In the genomic region with DNA sequence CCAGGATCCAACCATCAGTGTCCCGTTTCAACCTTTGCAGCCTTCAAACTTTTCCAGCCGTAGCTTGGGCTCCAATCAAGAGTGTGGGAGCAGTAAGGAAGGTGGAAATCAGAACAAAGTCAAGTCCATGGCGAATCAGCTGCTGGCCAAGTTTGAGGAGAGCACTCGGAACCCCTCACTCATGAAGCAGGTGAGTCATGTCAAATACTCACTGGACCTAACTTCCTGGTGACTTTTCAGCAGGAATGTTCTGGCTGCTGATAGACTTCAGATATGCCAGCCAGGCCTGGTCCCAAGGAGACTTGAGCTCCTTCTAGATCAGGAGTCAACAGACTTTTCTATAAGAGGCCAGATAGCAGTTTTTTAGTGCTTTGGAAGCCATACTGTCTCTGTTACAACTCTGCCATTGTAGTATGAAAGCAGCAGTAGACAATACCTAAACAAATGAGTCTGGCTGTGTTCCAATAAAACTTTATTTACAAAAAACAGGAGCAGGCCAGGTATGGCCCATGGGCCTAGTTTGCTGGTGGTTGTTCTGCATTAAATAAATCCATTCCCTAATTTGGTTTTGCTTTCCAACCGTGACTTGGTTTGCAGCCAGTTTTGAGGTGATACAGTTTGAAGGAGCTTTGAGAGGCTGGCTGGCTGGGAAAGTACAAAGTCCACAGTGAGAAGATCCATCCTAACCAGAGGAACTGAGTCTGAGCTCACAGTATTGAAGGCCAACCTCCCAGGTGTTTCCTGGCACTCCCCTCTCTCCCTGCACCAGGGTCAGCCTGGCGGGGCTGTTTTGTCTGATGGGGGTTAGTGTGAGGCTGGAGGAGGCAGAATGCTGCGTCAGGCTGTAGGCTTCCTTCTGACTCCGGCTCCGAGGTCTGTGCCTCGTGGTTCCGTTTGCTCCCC, we compare ENCODE assay signal across 14 cellular contexts.
A peak's percentile ranks its signal among the peaks of the same experiment; 100 is the strongest.
DNase-seq lines count a peak whose midpoint lies in the region; ATAC-seq and TF ChIP-seq lines count a peak whose summit lies in the region.
"Had no signal": no experiment of that assay in that cellular context is flagged by ENCODE, and none has a peak within 500 bp of the region (broad histone marks: within the 10 kb centered on the region; RNA-seq: fewer than 3 reads in every experiment).

No MANE protein-coding gene starts in this region.

- H3K9me3 Mint-ChIP-seq in activated T-helper 2 cell treated with anti-CD3 and anti-CD28 coated beads, Interferon-gamma antibody, Interleukin-2, Interleukin-4, amounts not matched to agents 10 μg/mL and 5 μg/mL and 100 μg/mL, durations not matched to agents 14 hours and 24 hours and 36 hours, result no peaks in the 10 kb centered on the region
- H3K9me3 Mint-ChIP-seq: activated T-helper 1 cell treated with anti-CD3 and anti-CD28 coated beads, Interleukin-12 subunit alpha, Interleukin-12 subunit beta, Interleukin-2, Interleukin-4 antibody, amounts not matched to agents 30 ng/mL and 10 ng/mL and 1 ng/mL, durations not matched to agents 14 hours and 24 hours and 36 hours; central memory CD8-positive, alpha-beta T cell; stimulated activated naive CD8-positive, alpha-beta T cell treated with anti-CD3 and anti-CD28 coated beads, Interleukin-15, Interleukin-2, amounts not matched to agents 100 ng/mL and 50 ng/mL, for 24 hours had no signal

- no peaks in the 10 kb centered on the region for H3K9me2 ChIP-seq in SK-N-SH

- TF ChIP-seq CTCF in SK-N-SH (IDR thresholded peaks at IDR 0.05), result no peak
- no peak for TF ChIP-seq CTCF in upper lobe of left lung (IDR thresholded peaks at IDR 0.05)
- no peak for TF ChIP-seq CTCF in psoas muscle (IDR thresholded peaks at IDR 0.05)

- H2AFZ ChIP-seq in SK-N-SH (ENCODE audit: low read depth), result no peak overlapping the region

- H3K4me3 Mint-ChIP-seq in activated T-helper 2 cell treated with anti-CD3 and anti-CD28 coated beads, Interferon-gamma antibody, Interleukin-2, Interleukin-4, amounts not matched to agents 10 μg/mL and 5 μg/mL and 100 μg/mL, durations not matched to agents 14 hours and 24 hours and 36 hours (ENCODE audit: low read depth), result no peak overlapping the region
- H3K4me3 Mint-ChIP-seq: activated T-helper 1 cell treated with anti-CD3 and anti-CD28 coated beads, Interleukin-12 subunit alpha, Interleukin-12 subunit beta, Interleukin-2, Interleukin-4 antibody, amounts not matched to agents 30 ng/mL and 10 ng/mL and 1 ng/mL, durations not matched to agents 14 hours and 24 hours and 36 hours; central memory CD8-positive, alpha-beta T cell; stimulated activated naive CD8-positive, alpha-beta T cell treated with anti-CD3 and anti-CD28 coated beads, Interleukin-15, Interleukin-2, amounts not matched to agents 100 ng/mL and 50 ng/mL, for 24 hours had no signal

- H3K9me3 ChIP-seq in SK-N-SH, result no peaks in the 10 kb centered on the region
- H3K9me3 ChIP-seq in upper lobe of left lung, result no peaks in the 10 kb centered on the region
- H3K9me3 ChIP-seq in psoas muscle, result no peaks in the 10 kb centered on the region
- H3K9me3 ChIP-seq: neutrophil had no signal

- peaks cover 10% of the 10 kb centered on the region for H3F3A ChIP-seq in SK-N-SH (replicated peaks; ENCODE audit: insufficient read depth)

- peak overlapping the region in 1 of 2 experiments; percentile 97; a peak in 2 of 4 replicates for H3K27ac ChIP-seq in SK-N-SH (ENCODE audit: low read depth in 2 of 2, low read length in 1 of 2)
- H3K27ac ChIP-seq in upper lobe of left lung, result peak overlapping the region; percentile 44 to 83 (median 63)
- no peak overlapping the region for H3K27ac ChIP-seq in psoas muscle
- H3K27ac ChIP-seq: neutrophil had no signal

- no peaks in the 10 kb centered on the region; a peak in 2 of 4 replicates for H3K4me1 ChIP-seq in SK-N-SH (ENCODE audit: control insufficient read depth in 1 of 2, insufficient read depth in 2 of 2, low read depth in 1 of 2, low read length in 1 of 2)
- peaks cover 7 to 52% (median 33%) of the 10 kb centered on the region in 4 donors for H3K4me1 ChIP-seq in upper lobe of left lung
- peaks cover 19% of the 10 kb centered on the region for H3K4me1 ChIP-seq in psoas muscle

- no peaks in the 10 kb centered on the region for H4K20me1 ChIP-seq in SK-N-SH (ENCODE audit: insufficient read depth)

- 87% methylated on average over 11 of the region's 11 CpGs for WGBS in SK-N-SH (ENCODE audit: low lambda C conversion rate)
- 70 to 87% methylated on average over 9 to 11 of the region's 11 CpGs for WGBS in upper lobe of left lung, 2 donors
- 83 to 89% (median 84%) methylated on average over 11 of the region's 11 CpGs for WGBS in psoas muscle, 3 donors

- H3K79me2 ChIP-seq in SK-N-SH (ENCODE audit: insufficient read depth), result peaks cover 42% of the 10 kb centered on the region

- DNase-seq in SK-N-SH (no peak), left lobe of liver (ENCODE audit: low spot score) (peak; percentile 77), upper lobe of left lung (peak in 1 of 2 donors; percentile 84), psoas muscle (no peak)
- DNase-seq in activated T-helper 2 cell treated with anti-CD3 and anti-CD28 coated beads, Interferon-gamma antibody, Interleukin-2, Interleukin-4, amounts not matched to agents 10 μg/mL and 5 μg/mL and 100 μg/mL, durations not matched to agents 14 hours and 24 hours and 36 hours (ENCODE audit: low spot score), result no peak
- DNase-seq: activated CD4-positive, alpha-beta T cell treated with anti-CD3 and anti-CD28 coated beads for 1 hour; NCI-H2227 treated with DMSO at 0.1 percent for 48 hours had no signal

- H3K9ac ChIP-seq in SK-N-SH, result no peak overlapping the region

- intact Hi-C loops in activated T-helper 2 cell treated with anti-CD3 and anti-CD28 coated beads, Interferon-gamma antibody, Interleukin-2, Interleukin-4, amounts not matched to agents 10 μg/mL and 5 μg/mL and 100 μg/mL, durations not matched to agents 14 hours and 24 hours and 36 hours (cut with micrococcal nuclease), result loop anchor here (5.0 kb wide), 1 partner anchor 43 kb away; no protein-coding TSS in a partner anchor
- intact Hi-C loops in psoas muscle (cut with DNase I), result loop anchor here in 1 of 2 donors (5.0 kb wide), 1 partner anchor 82 kb away; no protein-coding TSS in a partner anchor

- H3K27me3 ChIP-seq in SK-N-SH (ENCODE audit: insufficient read depth) (no peaks in the 10 kb centered on the region), upper lobe of left lung (no peaks in the 10 kb centered on the region), psoas muscle (ENCODE audit: insufficient read depth in 3 of 3, low read length in 2 of 3) (no peaks in the 10 kb centered on the region)
- H3K27me3 ChIP-seq: neutrophil had no signal

- TF ChIP-seq EP300 in SK-N-SH (IDR thresholded peaks at IDR 0.05; ENCODE audit: borderline replicate concordance in 1 of 2, low read depth in 1 of 2, low read length in 1 of 2) (no peak), upper lobe of left lung (IDR thresholded peaks at IDR 0.05) (peak in 2 of 4 donors; percentile 29 to 97)

- peaks cover 57 to 70% of the 10 kb centered on the region in 2 experiments for H3K36me3 ChIP-seq in SK-N-SH (replicated peaks in 1 of 2; ENCODE audit: control insufficient read depth in 1 of 2, insufficient read depth in 2 of 2, low read length in 1 of 2)
- peaks cover 0 to 38% (median 12%) of the 10 kb centered on the region in 4 donors for H3K36me3 ChIP-seq in upper lobe of left lung
- H3K36me3 ChIP-seq in psoas muscle (ENCODE audit: insufficient read depth in 1 of 2, low read depth in 1 of 2), result peaks cover 0 to 3% of the 10 kb centered on the region in 2 donors

- H3K27ac Mint-ChIP-seq in activated T-helper 2 cell treated with anti-CD3 and anti-CD28 coated beads, Interferon-gamma antibody, Interleukin-2, Interleukin-4, amounts not matched to agents 10 μg/mL and 5 μg/mL and 100 μg/mL, durations not matched to agents 14 hours and 24 hours and 36 hours, result peak overlapping the region; percentile 47
- H3K27ac Mint-ChIP-seq: activated T-helper 1 cell treated with anti-CD3 and anti-CD28 coated beads, Interleukin-12 subunit alpha, Interleukin-12 subunit beta, Interleukin-2, Interleukin-4 antibody, amounts not matched to agents 30 ng/mL and 10 ng/mL and 1 ng/mL, durations not matched to agents 14 hours and 24 hours and 36 hours; stimulated activated naive CD8-positive, alpha-beta T cell treated with anti-CD3 and anti-CD28 coated beads, Interleukin-15, Interleukin-2, amounts not matched to agents 100 ng/mL and 50 ng/mL, for 24 hours had no signal

- ATAC-seq in SK-N-SH treated with all-trans-retinoic acid at 6 μM for 48 hours, result no peak
- peak; percentile 61 for ATAC-seq in left lobe of liver
- ATAC-seq in upper lobe of left lung (ENCODE audit: low FRiP score in 2 of 2), result peak; percentile 39 to 68
- no peak for ATAC-seq in HG02852 (IDR thresholded peaks at IDR 0.05; ENCODE audit: unreplicated experiment)
- no peak for ATAC-seq in GM18858 (IDR thresholded peaks at IDR 0.05; ENCODE audit: unreplicated experiment)
- ATAC-seq in psoas muscle, result no peak

- H3K4me3 ChIP-seq in SK-N-SH (ENCODE audit: low read depth in 2 of 2, low read length in 1 of 2), result no peak overlapping the region
- H3K4me3 ChIP-seq in upper lobe of left lung, result no peak overlapping the region
- no peak overlapping the region for H3K4me3 ChIP-seq in psoas muscle

- CTCF ChIA-PET in SK-N-SH (lab: Yijun Ruan, JAX), result interaction anchor here (1.3 to 3.8 kb wide), 8 partner anchors 9 to 308 kb away, joined by 3 to 21 read pairs (median 6); no protein-coding TSS in a partner anchor

- H3K36me3 Mint-ChIP-seq in activated T-helper 2 cell treated with anti-CD3 and anti-CD28 coated beads, Interferon-gamma antibody, Interleukin-2, Interleukin-4, amounts not matched to agents 10 μg/mL and 5 μg/mL and 100 μg/mL, durations not matched to agents 14 hours and 24 hours and 36 hours (ENCODE audit: low read depth), result peaks cover 99% of the 10 kb centered on the region

- no peak overlapping the region for H3K4me2 ChIP-seq in SK-N-SH

- POLR2A ChIA-PET in SK-N-SH (lab: Yijun Ruan, JAX), result no interaction called here

- TF ChIP-seq RAD21 in SK-N-SH (IDR thresholded peaks at IDR 0.05; ENCODE audit: low read length), result no peak

- TF ChIP-seq POLR2A in upper lobe of left lung (IDR thresholded peaks at IDR 0.05), result no peak

- H3K27me3 Mint-ChIP-seq in activated T-helper 2 cell treated with anti-CD3 and anti-CD28 coated beads, Interferon-gamma antibody, Interleukin-2, Interleukin-4, amounts not matched to agents 10 μg/mL and 5 μg/mL and 100 μg/mL, durations not matched to agents 14 hours and 24 hours and 36 hours (ENCODE audit: low read depth), result no peaks in the 10 kb centered on the region
- H3K27me3 Mint-ChIP-seq: central memory CD8-positive, alpha-beta T cell; stimulated activated naive CD8-positive, alpha-beta T cell treated with anti-CD3 and anti-CD28 coated beads, Interleukin-15, Interleukin-2, amounts not matched to agents 100 ng/mL and 50 ng/mL, for 24 hours had no signal

- peaks cover 55% of the 10 kb centered on the region for H3K4me1 Mint-ChIP-seq in activated T-helper 2 cell treated with anti-CD3 and anti-CD28 coated beads, Interferon-gamma antibody, Interleukin-2, Interleukin-4, amounts not matched to agents 10 μg/mL and 5 μg/mL and 100 μg/mL, durations not matched to agents 14 hours and 24 hours and 36 hours (ENCODE audit: low read depth)

TF ChIP-seq in SK-N-SH, 30 proteins besides CTCF, POLR2A, EP300 and RAD21 (continues in another document):
- 0 out of 2 replicates have a peak, but pooled peaks have one; percentile 7 for TF ChIP-seq NFIC (IDR thresholded peaks at IDR 0.05; ENCODE audit: borderline replicate concordance)

TF ChIP-seq in SK-N-SH treated with all-trans-retinoic acid at 6 μM for 48 hours, 23 proteins besides CTCF, POLR2A, EP300 and RAD21 (continues in another document):
- TF ChIP-seq ARNTL (CRISPR knock-in tag; IDR thresholded peaks at IDR 0.05; ENCODE audit: borderline replicate concordance, low read depth), result no peak

Comparison
In these comparisons a context has a peak if more than half of its experiments do, and no peak if none do; other contexts are left out.
1. ATAC-seq: peak in left lobe of liver (single experiment) and upper lobe of left lung (2 of 2); none in SK-N-SH treated with all-trans-retinoic acid at 6 μM for 48 hours (single experiment), HG02852 (single experiment), GM18858 (single experiment) and psoas muscle (0 of 4).